24 cellular contexts compared by ENCODE assay signal in the genomic region with DNA sequence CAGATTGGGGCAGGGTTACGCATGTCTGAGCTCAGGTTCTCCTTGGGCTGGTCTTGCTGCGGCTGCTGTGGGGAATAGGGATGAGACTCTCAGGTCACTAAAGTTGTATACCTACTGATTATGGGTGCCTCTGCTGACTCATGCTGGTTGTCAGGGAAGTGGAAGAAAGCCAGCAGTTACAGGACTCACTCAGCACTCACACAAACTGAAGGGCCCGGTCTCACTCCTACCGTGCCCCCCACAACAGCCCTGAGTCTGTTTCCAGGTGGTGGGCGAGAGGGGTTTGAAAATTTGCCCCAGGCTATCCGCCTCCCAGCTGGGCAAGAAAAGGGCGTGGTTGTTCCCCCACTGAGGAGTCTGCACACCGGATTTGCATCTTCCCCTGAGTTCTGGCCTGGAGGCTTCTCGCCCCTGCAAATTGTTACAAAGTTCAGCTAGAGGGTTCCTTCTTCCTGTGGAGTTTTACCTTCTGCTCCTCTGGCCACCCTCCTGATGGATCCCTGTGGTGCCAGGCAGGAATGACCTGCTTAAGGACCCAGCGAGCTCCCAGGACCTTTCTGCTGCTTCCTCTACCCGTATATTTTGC.
A peak's percentile ranks its signal among the peaks of the same experiment; 100 is the strongest.
DNase-seq lines count a peak whose midpoint lies in the region; ATAC-seq, FAIRE-seq and TF ChIP-seq lines count a peak whose summit lies in the region.
"Had no signal": no experiment of that assay in that cellular context is flagged by ENCODE, and none has a peak within 500 bp of the region (broad histone marks: within the 10 kb centered on the region; RNA-seq: fewer than 3 reads in every experiment).

No MANE protein-coding gene starts in this region.

- H3K9me3 Mint-ChIP-seq in astrocyte (ENCODE audit: unreplicated experiment), result peaks cover 7% of the 10 kb centered on the region

- no peaks in the 10 kb centered on the region for H3K27me3 Mint-ChIP-seq in astrocyte (ENCODE audit: low read depth, unreplicated experiment)
- H3K27me3 Mint-ChIP-seq: CD8-positive, alpha-beta memory T cell; IgD-negative memory B cell; naive B cell had no signal

- H4K20me1 ChIP-seq in astrocyte (ENCODE audit: insufficient read depth, low read length), result no peaks in the 10 kb centered on the region

- H3K36me3 ChIP-seq in astrocyte (ENCODE audit: insufficient read depth, low read length), result no peaks in the 10 kb centered on the region
- no peaks in the 10 kb centered on the region for H3K36me3 ChIP-seq in mesenchymal stem cell (ENCODE audit: control insufficient read depth in 1 of 2, insufficient read depth in 2 of 2, low read depth in 1 of 2, low read length in 2 of 2)
- H3K36me3 ChIP-seq: Peyer's patch, right atrium auricular region, upper lobe of left lung had no signal

- H3K14ac ChIP-seq in mesenchymal stem cell (ENCODE audit: low read length in 2 of 2), result no peak overlapping the region

- H3K9ac ChIP-seq in astrocyte (ENCODE audit: low read length), result no peak overlapping the region
- no peak overlapping the region for H3K9ac ChIP-seq in mesenchymal stem cell (ENCODE audit: low read length)

- no peak for ATAC-seq in GM21423 (IDR thresholded peaks at IDR 0.05; ENCODE audit: unreplicated experiment)
- no peak for ATAC-seq in HG03135 (IDR thresholded peaks at IDR 0.05; ENCODE audit: unreplicated experiment)
- ATAC-seq: activated naive CD4-positive, alpha-beta T cell treated with anti-CD3 and anti-CD28 coated beads, Interleukin-2, amount 50 U/mL, for 72 hours; body of pancreas had no signal

- H3K4ac ChIP-seq in mesenchymal stem cell (ENCODE audit: low read depth in 1 of 2, low read length in 2 of 2), result no peak overlapping the region

- no peak overlapping the region for H3K4me3 Mint-ChIP-seq in astrocyte (ENCODE audit: unreplicated experiment)
- H3K4me3 Mint-ChIP-seq: activated T-helper 1 cell treated with anti-CD3 and anti-CD28 coated beads, Interleukin-12 subunit alpha, Interleukin-12 subunit beta, Interleukin-2, Interleukin-4 antibody, amounts not matched to agents 30 ng/mL and 10 ng/mL and 1 ng/mL, durations not matched to agents 14 hours and 24 hours and 36 hours; CD8-positive, alpha-beta memory T cell; IgD-negative memory B cell; naive B cell had no signal

- no peak overlapping the region for H2BK12ac ChIP-seq in mesenchymal stem cell (ENCODE audit: low read length in 2 of 2)

- no peak overlapping the region for H2AK5ac ChIP-seq in mesenchymal stem cell (ENCODE audit: low read length, severe bottlenecking)

- FAIRE-seq in astrocyte (lab: Jason Lieb, UNC), result no peak
- FAIRE-seq: endothelial cell of umbilical vein had no signal

- H3K9me3 ChIP-seq in astrocyte (ENCODE audit: insufficient read depth, low read depth, low read length), result no peaks in the 10 kb centered on the region
- no peaks in the 10 kb centered on the region for H3K9me3 ChIP-seq in mesenchymal stem cell (ENCODE audit: control insufficient read depth, low read length)
- H3K9me3 ChIP-seq: body of pancreas, Peyer's patch, right atrium auricular region, upper lobe of left lung had no signal

- no peak overlapping the region for H2BK120ac ChIP-seq in mesenchymal stem cell (ENCODE audit: low read depth, low read length)

- H3K4me2 ChIP-seq in astrocyte (ENCODE audit: low read length) (no peak overlapping the region), mesenchymal stem cell (ENCODE audit: low read length, poor library complexity, severe bottlenecking) (no peak overlapping the region)

- DNase-seq in H4 (ENCODE audit: low spot score), result peak; percentile 67
- DNase-seq in NCI-H69 (lab: John Stamatoyannopoulos, UW), result peak; percentile 24
- DNase-seq in astrocyte (ENCODE audit: low read depth), result peak; percentile 11
- DNase-seq in mesenchymal stem cell, result peak; percentile 7
- DNase-seq in GOT3 (lab: John Stamatoyannopoulos, UW), result no peak
- DNase-seq: body of pancreas; CD8-positive, alpha-beta memory T cell; cortex of kidney; DND-41; hippocampal formation; naive B cell; NCI-H1694 treated with DMSO at 0.1 percent for 48 hours; NCI-H82; Peyer's patch; T-helper 9 cell; upper lobe of left lung had no signal

- no peak for TF ChIP-seq CTCF in astrocyte (IDR thresholded peaks at IDR 0.05; ENCODE audit: insufficient read depth, low read depth, low read length)

- H3K4me3 ChIP-seq in astrocyte (ENCODE audit: insufficient read depth, low read depth, low read length) (no peak overlapping the region), mesenchymal stem cell (ENCODE audit: insufficient read depth in 1 of 2, low read depth in 1 of 2, low read length in 2 of 2) (no peak overlapping the region)
- H3K4me3 ChIP-seq: body of pancreas, Peyer's patch, right atrium auricular region, upper lobe of left lung had no signal

- H3K4me1 ChIP-seq in astrocyte (ENCODE audit: insufficient read depth, low read length), result no peaks in the 10 kb centered on the region
- no peaks in the 10 kb centered on the region for H3K4me1 ChIP-seq in mesenchymal stem cell (ENCODE audit: control insufficient read depth, insufficient read depth, low read depth, low read length)
- H3K4me1 ChIP-seq: body of pancreas, Peyer's patch, right atrium auricular region, upper lobe of left lung had no signal

- H3K18ac ChIP-seq in mesenchymal stem cell (ENCODE audit: low read depth in 1 of 2, low read length in 2 of 2), result no peak overlapping the region

- H3K27ac ChIP-seq in astrocyte (ENCODE audit: low read depth, low read length) (no peak overlapping the region), mesenchymal stem cell (ENCODE audit: low read length, poor library complexity, severe bottlenecking) (no peak overlapping the region)
- H3K27ac ChIP-seq: body of pancreas, HL-60, Peyer's patch, right atrium auricular region, upper lobe of left lung had no signal

- H2BK5ac ChIP-seq in mesenchymal stem cell (ENCODE audit: low read depth, low read length, poor library complexity, severe bottlenecking), result no peak overlapping the region

- H3K27me3 ChIP-seq in astrocyte (ENCODE audit: insufficient read depth, low read length) (no peaks in the 10 kb centered on the region), mesenchymal stem cell (ENCODE audit: control insufficient read depth in 1 of 2, insufficient read depth in 1 of 2, low read length in 2 of 2) (no peaks in the 10 kb centered on the region)
- H3K27me3 ChIP-seq: body of pancreas, Peyer's patch, right atrium auricular region, upper lobe of left lung had no signal

- no peak overlapping the region for H3K27ac Mint-ChIP-seq in astrocyte (ENCODE audit: unreplicated experiment)
- H3K27ac Mint-ChIP-seq: activated T-helper 1 cell treated with anti-CD3 and anti-CD28 coated beads, Interleukin-12 subunit alpha, Interleukin-12 subunit beta, Interleukin-2, Interleukin-4 antibody, amounts not matched to agents 30 ng/mL and 10 ng/mL and 1 ng/mL, durations not matched to agents 14 hours and 24 hours and 36 hours; CD8-positive, alpha-beta memory T cell; naive B cell had no signal

- no peaks in the 10 kb centered on the region for H3K79me1 ChIP-seq in mesenchymal stem cell (replicated peaks; ENCODE audit: low read length, poor library complexity, severe bottlenecking)

- H2AFZ ChIP-seq in astrocyte (ENCODE audit: low read depth, low read length) (no peak overlapping the region), mesenchymal stem cell (ENCODE audit: low read depth, low read length) (no peak overlapping the region)

- 93% methylated on average over 10 of the region's 11 CpGs for WGBS in mesenchymal stem cell

- H3K79me2 ChIP-seq in astrocyte (ENCODE audit: insufficient read depth, low read length), result no peaks in the 10 kb centered on the region

- H3K23ac ChIP-seq in mesenchymal stem cell (ENCODE audit: low read length in 2 of 2), result no peak overlapping the region

- no peak overlapping the region for H2BK15ac ChIP-seq in mesenchymal stem cell (ENCODE audit: low read depth, poor library complexity, severe bottlenecking)

- no peak overlapping the region for H4K91ac ChIP-seq in mesenchymal stem cell (ENCODE audit: low read length)

- H3K36me3 Mint-ChIP-seq in astrocyte (ENCODE audit: low read depth, unreplicated experiment), result no peaks in the 10 kb centered on the region
- H3K36me3 Mint-ChIP-seq: CD8-positive, alpha-beta memory T cell had no signal

- H3K4me1 Mint-ChIP-seq in astrocyte (ENCODE audit: low read depth, unreplicated experiment), result no peaks in the 10 kb centered on the region
- H3K4me1 Mint-ChIP-seq: CD8-positive, alpha-beta memory T cell; IgD-negative memory B cell; naive B cell had no signal

- no peak overlapping the region for H4K8ac ChIP-seq in mesenchymal stem cell (ENCODE audit: low read length)
